ENCODE assay signal across 8 cellular contexts in genomic region chr7:155456772-155457543, GRCh38. TPM values are rescaled to one million over a fixed set of nuclear protein-coding genes. Genes with fewer than 3 reads are reported as not detected.
DNase-seq lines count a peak whose midpoint lies in the region; ATAC-seq lines count a peak whose summit lies in the region.

No MANE protein-coding gene starts in this region.

- peak overlapping the region; percentile 37 for H3K4me3 Mint-ChIP-seq in activated T-helper 2 cell treated with anti-CD3 and anti-CD28 coated beads, Interferon-gamma antibody, Interleukin-2, Interleukin-4, amounts not matched to agents 10 μg/mL and 5 μg/mL and 100 μg/mL, durations not matched to agents 14 hours and 24 hours and 36 hours (ENCODE audit: low read depth)

- H3K36me3 Mint-ChIP-seq in activated T-helper 2 cell treated with anti-CD3 and anti-CD28 coated beads, Interferon-gamma antibody, Interleukin-2, Interleukin-4, amounts not matched to agents 10 μg/mL and 5 μg/mL and 100 μg/mL, durations not matched to agents 14 hours and 24 hours and 36 hours (ENCODE audit: low read depth), result peaks cover 3% of the 10 kb centered on the region

- intact Hi-C loops in activated T-helper 2 cell treated with anti-CD3 and anti-CD28 coated beads, Interferon-gamma antibody, Interleukin-2, Interleukin-4, amounts not matched to agents 10 μg/mL and 5 μg/mL and 100 μg/mL, durations not matched to agents 14 hours and 24 hours and 36 hours (cut with micrococcal nuclease), result loop anchor here (5.0 kb wide), 1 partner anchor 1560 kb away; no protein-coding TSS in a partner anchor
- intact Hi-C loops in head of caudate nucleus (cut with DNase I), result loop anchor here (2.0 kb wide), 1 partner anchor 76 kb away; no protein-coding TSS in a partner anchor

- H3K4me1 Mint-ChIP-seq in activated T-helper 2 cell treated with anti-CD3 and anti-CD28 coated beads, Interferon-gamma antibody, Interleukin-2, Interleukin-4, amounts not matched to agents 10 μg/mL and 5 μg/mL and 100 μg/mL, durations not matched to agents 14 hours and 24 hours and 36 hours (ENCODE audit: low read depth), result peaks cover 9% of the 10 kb centered on the region

- DNase-seq in DMS79 (lab: John Stamatoyannopoulos, UW) (peak; percentile 56), MG63 (peak; percentile 74), head of caudate nucleus (peak; percentile 46 to 93 (median 80)), occipital lobe (lab: John Stamatoyannopoulos, UW) (peak; percentile 23), dedifferentiated amniotic fluid mesenchymal stem cell (ENCODE audit: extremely low spot score) (no peak), KG1 (lab: John Stamatoyannopoulos, UW) (no peak)
- no peak for DNase-seq in activated T-helper 2 cell treated with anti-CD3 and anti-CD28 coated beads, Interferon-gamma antibody, Interleukin-2, Interleukin-4, amounts not matched to agents 10 μg/mL and 5 μg/mL and 100 μg/mL, durations not matched to agents 14 hours and 24 hours and 36 hours (ENCODE audit: low spot score)

- no peaks in the 10 kb centered on the region for H3K9me3 Mint-ChIP-seq in activated T-helper 2 cell treated with anti-CD3 and anti-CD28 coated beads, Interferon-gamma antibody, Interleukin-2, Interleukin-4, amounts not matched to agents 10 μg/mL and 5 μg/mL and 100 μg/mL, durations not matched to agents 14 hours and 24 hours and 36 hours

- H3K27me3 Mint-ChIP-seq in activated T-helper 2 cell treated with anti-CD3 and anti-CD28 coated beads, Interferon-gamma antibody, Interleukin-2, Interleukin-4, amounts not matched to agents 10 μg/mL and 5 μg/mL and 100 μg/mL, durations not matched to agents 14 hours and 24 hours and 36 hours (ENCODE audit: low read depth), result peaks cover 68% of the 10 kb centered on the region

- peak overlapping the region; percentile 51 for H3K4me3 ChIP-seq in MG63

- H3K36me3 ChIP-seq in MG63, result no peaks in the 10 kb centered on the region

- ATAC-seq in GM18868 (IDR thresholded peaks at IDR 0.05; ENCODE audit: unreplicated experiment), result no peak

- peaks cover 22% of the 10 kb centered on the region for H3K27me3 ChIP-seq in MG63

- H3K9me3 ChIP-seq in MG63, result no peaks in the 10 kb centered on the region

- peak overlapping the region; percentile 67 for H3K27ac Mint-ChIP-seq in activated T-helper 2 cell treated with anti-CD3 and anti-CD28 coated beads, Interferon-gamma antibody, Interleukin-2, Interleukin-4, amounts not matched to agents 10 μg/mL and 5 μg/mL and 100 μg/mL, durations not matched to agents 14 hours and 24 hours and 36 hours

RNA-seq across cellular contexts. Expression of gene EN2, which starts 1.0 kb away (rescaled TPM):
- total RNA-seq in MG63 (2014; rRNA removed; shearing (Covaris generic); ENCODE audit: low replicate concordance), result 1.6 and 1.7 TPM in 2 replicates
- total RNA-seq in activated T-helper 2 cell treated with anti-CD3 and anti-CD28 coated beads, Interferon-gamma antibody, Interleukin-2, Interleukin-4, amounts not matched to agents 10 μg/mL and 5 μg/mL and 100 μg/mL, durations not matched to agents 14 hours and 24 hours and 36 hours, result not detected in 2 replicates
- not detected for total RNA-seq in occipital lobe

Comparison
In these comparisons a context has a peak if more than half of its experiments do, and no peak if none do; other contexts are left out.
1. DNase-seq: peak in DMS79 (single experiment), MG63 (single experiment), head of caudate nucleus (42 of 42) and occipital lobe (single experiment); none in activated T-helper 2 cell treated with anti-CD3 and anti-CD28 coated beads, Interferon-gamma antibody, Interleukin-2, Interleukin-4, amounts not matched to agents 10 μg/mL and 5 μg/mL and 100 μg/mL, durations not matched to agents 14 hours and 24 hours and 36 hours (single experiment), dedifferentiated amniotic fluid mesenchymal stem cell (single experiment) and KG1 (single experiment).